In the genomic region with DNA sequence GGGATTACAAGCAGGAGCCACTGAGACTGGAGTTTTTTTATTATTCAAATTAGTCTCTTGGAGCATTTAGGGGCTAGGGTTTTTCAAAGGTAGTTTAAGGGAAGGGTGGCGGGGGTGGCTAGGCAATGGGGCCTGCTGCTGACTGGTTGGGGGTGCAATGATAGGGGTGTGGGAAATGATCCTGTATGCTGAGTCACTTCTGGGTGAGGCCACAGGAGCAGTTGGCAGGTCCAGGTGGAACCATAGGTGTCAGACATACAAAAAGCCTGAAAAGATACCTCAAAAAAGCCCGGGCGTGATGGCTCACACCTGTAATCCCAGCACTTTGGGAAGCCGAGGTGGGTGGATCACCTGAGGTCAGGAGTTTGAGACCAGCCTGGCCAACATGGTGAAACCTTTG, we compare ENCODE assay signal across 34 cellular contexts. TPM values are rescaled to one million over a fixed set of nuclear protein-coding genes. Genes with fewer than 3 reads are reported as not detected.
"Had no signal": no experiment of that assay in that cellular context is flagged by ENCODE, and none has a peak within 500 bp of the region (broad histone marks: within the 10 kb centered on the region; RNA-seq: fewer than 3 reads in every experiment).

No MANE protein-coding gene starts in this region.

- ATAC-seq: activated T-cell treated with anti-CD3 and anti-CD28 coated beads, Interleukin-2, amount 50 U/mL, for 72 hours; activated T-helper 17 cell treated with anti-CD3 and anti-CD28 coated beads, Interleukin-2, amount 50 U/mL, for 72 hours; PC-3 had no signal

- H3K27me3 ChIP-seq: brain microvascular endothelial cell, cardiac muscle cell, Peyer's patch had no signal

- H3K4me3 ChIP-seq: cardiac muscle cell, Peyer's patch had no signal

- H3K27ac ChIP-seq: brain microvascular endothelial cell, cardiac muscle cell, Peyer's patch, WERI-Rb-1 had no signal

- DNase-seq: activated CD4-positive, alpha-beta memory T cell treated with anti-CD3 and anti-CD28 coated beads, Interleukin-2, amount 10 ng/mL, durations not matched to agents 7 days and 5 days; activated CD4-positive, alpha-beta T cell treated with anti-CD3 and anti-CD28 coated beads for 1 hour; activated CD4-positive, alpha-beta T cell treated with anti-CD3 and anti-CD28 coated beads for 48 hours; activated CD4-positive, CD25-positive, alpha-beta regulatory T cell; activated CD8-positive, alpha-beta memory T cell treated with anti-CD3 and anti-CD28 coated beads for 24 hours; activated effector memory CD4-positive, alpha-beta T cell treated with anti-CD3 and anti-CD28 coated beads, Interleukin-2, amount 50 U/mL, for 16 hours; activated naive CD4-positive, alpha-beta T cell; activated naive CD4-positive, alpha-beta T cell treated with anti-CD3 and anti-CD28 coated beads, Interleukin-2, amount 50 U/mL, for 16 hours; activated naive CD8-positive, alpha-beta T cell treated with anti-CD3 and anti-CD28 coated beads for 36 hours; activated T-cell treated with anti-CD3 and anti-CD28 coated beads, Interleukin-2, amount 50 U/mL, for 1 hour; activated T-cell treated with anti-CD3 and anti-CD28 coated beads, Interleukin-2, amount 50 U/mL, for 72 hours; amniotic stem cell; brain microvascular endothelial cell; NCI-H1092 treated with DMSO at 0.1 percent for 48 hours; NCI-H1417; NCI-H146; NCI-H187; NCI-H2029 treated with DMSO at 0.1 percent for 48 hours; NCI-H2107; NCI-H2171; NCI-H510A; NCI-H526; NCI-H748 treated with DMSO at 0.1 percent for 48 hours; NK-92 treated with Interleukin-12 subunit alpha and Interleukin-12 subunit beta, amount 100 ng/mL, for 24 hours; PC-3; T1000; WERI-Rb-1 had no signal

- H3K36me3 ChIP-seq: brain microvascular endothelial cell, cardiac muscle cell, Peyer's patch, WERI-Rb-1 had no signal

RNA-seq across cellular contexts. Expression of a gene that starts 32.6 kb away (rescaled TPM):
- total RNA-seq: activated naive CD8-positive, alpha-beta T cell treated with anti-CD3 and anti-CD28 coated beads for 36 hours; activated T-cell treated with anti-CD3 and anti-CD28 coated beads, Interleukin-2, amount 50 U/mL, for 72 hours; activated T-helper 17 cell treated with anti-CD3 and anti-CD28 coated beads, Interleukin-2, amount 50 U/mL, for 72 hours; aorta; cardiac muscle cell; M059J; PC-3; Peyer's patch; T-helper 1 cell treated with Interleukin-12 subunit alpha and Interleukin-12 subunit beta and Interleukin-4 antibody, amounts not matched to agents 30 ng/mL and 1 ng/mL, for 36 hours; T-helper 2 cell treated with Interferon-gamma antibody and Interleukin-4, amounts not matched to agents 100 ng/mL and 5 ng/mL, for 36 hours had no signal
- polyA plus RNA-seq: aorta, cardiac muscle cell had no signal
